ENCODE assay signal across 8 cellular contexts in the genomic region with DNA sequence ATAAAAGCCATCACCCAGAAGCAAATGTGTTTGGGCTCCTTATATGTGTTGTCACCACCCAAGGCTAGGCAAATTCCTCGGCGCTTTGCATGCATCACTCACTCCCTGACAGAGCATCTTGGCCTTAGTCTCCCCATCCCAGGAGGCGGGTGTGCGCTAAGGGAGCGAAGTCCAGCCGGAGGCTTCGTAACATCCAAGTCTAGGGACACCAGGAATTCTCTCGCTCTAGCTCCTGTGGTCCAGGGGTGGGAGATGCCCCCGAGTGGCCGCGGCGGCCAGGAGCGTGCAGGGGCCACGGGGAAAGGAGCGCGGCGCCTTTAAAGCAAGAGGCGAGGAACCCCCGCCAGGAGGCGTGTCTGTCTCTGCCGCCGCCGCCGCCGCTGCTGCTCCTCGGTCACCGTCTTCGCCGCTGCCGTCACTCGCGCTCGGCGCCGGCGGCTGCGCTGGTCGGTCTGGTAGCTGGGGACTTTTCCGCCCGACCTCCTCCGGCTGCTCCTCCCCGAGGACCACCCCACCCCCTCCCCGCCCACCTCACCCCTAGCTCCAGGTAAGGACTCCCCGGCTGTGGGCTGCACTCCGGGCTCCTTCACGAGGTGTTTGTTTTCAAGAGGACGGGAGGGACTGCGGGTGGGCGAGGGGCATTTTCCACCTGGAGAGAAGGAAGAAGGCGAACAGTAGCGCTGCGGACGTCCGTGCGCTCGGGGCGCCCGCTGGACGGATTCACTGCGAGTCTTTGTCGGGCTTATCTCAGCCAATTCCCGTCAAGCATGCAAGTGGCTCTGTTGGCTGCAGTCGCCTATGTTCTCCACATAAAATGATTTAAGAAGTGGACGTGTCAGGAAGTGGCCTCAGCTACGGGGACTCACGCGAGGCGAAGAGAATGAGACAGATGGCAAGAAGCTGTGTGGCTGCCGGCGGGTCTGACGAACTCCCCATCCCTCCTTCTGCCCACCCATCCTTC. TPM values are rescaled to one million over a fixed set of nuclear protein-coding genes. Genes with fewer than 3 reads are reported as not detected.
DNase-seq lines count a peak whose midpoint lies in the region; ATAC-seq and TF ChIP-seq lines count a peak whose summit lies in the region.

GRIK2 (plus strand) TSS at position 418 of the 961 bp plus-strand sequence.

- WGBS in urinary bladder, result under 1% methylated on average over 71 of the region's 71 CpGs

- H3K36me3 ChIP-seq in left lung (no peaks in the 10 kb centered on the region), urinary bladder (ENCODE audit: insufficient read depth) (no peaks in the 10 kb centered on the region)

- H3K4me1 Mint-ChIP-seq in chondrocyte (ENCODE audit: low read depth), result peaks cover 31% of the 10 kb centered on the region

- peak within 1 kb of the TSS; percentile 59 for H3K27ac Mint-ChIP-seq in chondrocyte (ENCODE audit: unreplicated experiment)

- peaks cover 22% of the 10 kb centered on the region for H3K27me3 Mint-ChIP-seq in chondrocyte (ENCODE audit: low read depth)

- H3K36me3 Mint-ChIP-seq in chondrocyte (ENCODE audit: low read depth), result no peaks in the 10 kb centered on the region

- ATAC-seq in GM18861 (IDR thresholded peaks at IDR 0.05; ENCODE audit: unreplicated experiment) (peak; percentile 53), HG03135 (IDR thresholded peaks at IDR 0.05; ENCODE audit: unreplicated experiment) (peak; percentile 64), left lung (peak; percentile 91)

- peak; percentile 82 for TF ChIP-seq CTCF in chondrocyte (IDR thresholded peaks at IDR 0.05)
- TF ChIP-seq CTCF in left lung (IDR thresholded peaks at IDR 0.05), result no peak

- DNase-seq in NCI-H748 (lab: John Stamatoyannopoulos, UW; ENCODE audit: unreplicated experiment) (peak; percentile 88), chondrocyte (ENCODE audit: low spot score) (peak; percentile 73), left lung (peak; percentile 32 to 77), COLO829 (ENCODE audit: low spot score) (no peak), medulla oblongata (ENCODE audit: extremely low spot score) (no peak)

- no peaks in the 10 kb centered on the region for H3K9me3 ChIP-seq in left lung

- intact Hi-C loops in left lung (cut with DNase I), result no loop called here

- H3K4me3 ChIP-seq in left lung (peak within 1 kb of the TSS; percentile 3 to 23), urinary bladder (ENCODE audit: low read depth, low read length) (peak within 1 kb of the TSS; percentile 57)

- no peaks in the 10 kb centered on the region for H3K9me3 Mint-ChIP-seq in chondrocyte (ENCODE audit: low read depth)

- H3K4me1 ChIP-seq in left lung (peaks cover 0 to 4% of the 10 kb centered on the region in 2 donors), urinary bladder (ENCODE audit: insufficient read depth) (no peaks in the 10 kb centered on the region)

- peak within 1 kb of the TSS; percentile 83 for H3K4me3 Mint-ChIP-seq in chondrocyte (ENCODE audit: unreplicated experiment)

- H3K27ac ChIP-seq in left lung, result no peak within 1 kb of the TSS
- no peak within 1 kb of the TSS for H3K27ac ChIP-seq in urinary bladder (ENCODE audit: low read depth)

- H3K27me3 ChIP-seq in left lung, result peaks cover 39 to 75% of the 10 kb centered on the region in 2 donors

RNA-seq across cellular contexts. Expression of gene GRIK2, which starts in this region (rescaled TPM):
- total RNA-seq in chondrocyte (8.2 to 15.8 TPM (median 8.3 TPM) in 3 replicates), left lung (under 1 TPM; 0.24 to 0.58 TPM), urinary bladder (32.3 TPM)
- polyA plus RNA-seq in urinary bladder, result 1.7 TPM

Comparison
In these comparisons a context has a peak if more than half of its experiments do, and no peak if none do; other contexts are left out.
1. Peak in DNase-seq, ATAC-seq and H3K4me3 ChIP-seq in left lung; RNA of the gene not detected or under 1 TPM.
2. DNase-seq: peak in NCI-H748 (single experiment) and chondrocyte (single experiment); none in COLO829 (single experiment) and medulla oblongata (single experiment).
3. Peak in every context shown above with its lines, with median percentiles within 50 percentile points of each other: ATAC-seq.